2 cellular contexts compared by ENCODE assay signal in the genomic region with DNA sequence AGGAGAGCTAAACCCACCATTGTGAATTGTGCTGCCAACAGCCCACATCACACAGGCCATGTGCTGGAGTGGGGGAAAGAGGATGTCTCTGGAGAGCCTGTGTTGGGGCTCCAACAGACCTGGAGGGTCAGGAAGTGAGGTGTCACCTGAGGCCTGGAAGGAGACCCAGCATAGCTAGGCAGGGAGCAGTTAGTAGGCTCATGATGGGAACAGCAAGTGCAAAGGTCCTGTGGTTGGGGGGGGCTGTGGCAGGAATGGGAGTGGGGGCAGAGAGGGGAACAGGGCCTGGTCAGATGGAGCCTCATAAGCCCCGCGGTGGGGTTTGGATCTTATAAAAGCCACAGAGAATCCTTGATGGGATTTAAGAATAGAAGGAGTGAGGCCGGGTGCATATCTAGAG.
TF ChIP-seq lines count a peak whose summit lies in the region.

No MANE protein-coding gene starts in this region.

TF ChIP-seq in GM23338, 12 proteins besides CTCF, POLR2A, EP300 and RAD21 (continues in another document):
- no peak for TF ChIP-seq NANOG (IDR thresholded peaks at IDR 0.05; ENCODE audit: borderline replicate concordance)
- no peak for TF ChIP-seq CREB1 (CRISPR knock-in tag; IDR thresholded peaks at IDR 0.05; ENCODE audit: low read depth)
- TF ChIP-seq, protein P1, sequence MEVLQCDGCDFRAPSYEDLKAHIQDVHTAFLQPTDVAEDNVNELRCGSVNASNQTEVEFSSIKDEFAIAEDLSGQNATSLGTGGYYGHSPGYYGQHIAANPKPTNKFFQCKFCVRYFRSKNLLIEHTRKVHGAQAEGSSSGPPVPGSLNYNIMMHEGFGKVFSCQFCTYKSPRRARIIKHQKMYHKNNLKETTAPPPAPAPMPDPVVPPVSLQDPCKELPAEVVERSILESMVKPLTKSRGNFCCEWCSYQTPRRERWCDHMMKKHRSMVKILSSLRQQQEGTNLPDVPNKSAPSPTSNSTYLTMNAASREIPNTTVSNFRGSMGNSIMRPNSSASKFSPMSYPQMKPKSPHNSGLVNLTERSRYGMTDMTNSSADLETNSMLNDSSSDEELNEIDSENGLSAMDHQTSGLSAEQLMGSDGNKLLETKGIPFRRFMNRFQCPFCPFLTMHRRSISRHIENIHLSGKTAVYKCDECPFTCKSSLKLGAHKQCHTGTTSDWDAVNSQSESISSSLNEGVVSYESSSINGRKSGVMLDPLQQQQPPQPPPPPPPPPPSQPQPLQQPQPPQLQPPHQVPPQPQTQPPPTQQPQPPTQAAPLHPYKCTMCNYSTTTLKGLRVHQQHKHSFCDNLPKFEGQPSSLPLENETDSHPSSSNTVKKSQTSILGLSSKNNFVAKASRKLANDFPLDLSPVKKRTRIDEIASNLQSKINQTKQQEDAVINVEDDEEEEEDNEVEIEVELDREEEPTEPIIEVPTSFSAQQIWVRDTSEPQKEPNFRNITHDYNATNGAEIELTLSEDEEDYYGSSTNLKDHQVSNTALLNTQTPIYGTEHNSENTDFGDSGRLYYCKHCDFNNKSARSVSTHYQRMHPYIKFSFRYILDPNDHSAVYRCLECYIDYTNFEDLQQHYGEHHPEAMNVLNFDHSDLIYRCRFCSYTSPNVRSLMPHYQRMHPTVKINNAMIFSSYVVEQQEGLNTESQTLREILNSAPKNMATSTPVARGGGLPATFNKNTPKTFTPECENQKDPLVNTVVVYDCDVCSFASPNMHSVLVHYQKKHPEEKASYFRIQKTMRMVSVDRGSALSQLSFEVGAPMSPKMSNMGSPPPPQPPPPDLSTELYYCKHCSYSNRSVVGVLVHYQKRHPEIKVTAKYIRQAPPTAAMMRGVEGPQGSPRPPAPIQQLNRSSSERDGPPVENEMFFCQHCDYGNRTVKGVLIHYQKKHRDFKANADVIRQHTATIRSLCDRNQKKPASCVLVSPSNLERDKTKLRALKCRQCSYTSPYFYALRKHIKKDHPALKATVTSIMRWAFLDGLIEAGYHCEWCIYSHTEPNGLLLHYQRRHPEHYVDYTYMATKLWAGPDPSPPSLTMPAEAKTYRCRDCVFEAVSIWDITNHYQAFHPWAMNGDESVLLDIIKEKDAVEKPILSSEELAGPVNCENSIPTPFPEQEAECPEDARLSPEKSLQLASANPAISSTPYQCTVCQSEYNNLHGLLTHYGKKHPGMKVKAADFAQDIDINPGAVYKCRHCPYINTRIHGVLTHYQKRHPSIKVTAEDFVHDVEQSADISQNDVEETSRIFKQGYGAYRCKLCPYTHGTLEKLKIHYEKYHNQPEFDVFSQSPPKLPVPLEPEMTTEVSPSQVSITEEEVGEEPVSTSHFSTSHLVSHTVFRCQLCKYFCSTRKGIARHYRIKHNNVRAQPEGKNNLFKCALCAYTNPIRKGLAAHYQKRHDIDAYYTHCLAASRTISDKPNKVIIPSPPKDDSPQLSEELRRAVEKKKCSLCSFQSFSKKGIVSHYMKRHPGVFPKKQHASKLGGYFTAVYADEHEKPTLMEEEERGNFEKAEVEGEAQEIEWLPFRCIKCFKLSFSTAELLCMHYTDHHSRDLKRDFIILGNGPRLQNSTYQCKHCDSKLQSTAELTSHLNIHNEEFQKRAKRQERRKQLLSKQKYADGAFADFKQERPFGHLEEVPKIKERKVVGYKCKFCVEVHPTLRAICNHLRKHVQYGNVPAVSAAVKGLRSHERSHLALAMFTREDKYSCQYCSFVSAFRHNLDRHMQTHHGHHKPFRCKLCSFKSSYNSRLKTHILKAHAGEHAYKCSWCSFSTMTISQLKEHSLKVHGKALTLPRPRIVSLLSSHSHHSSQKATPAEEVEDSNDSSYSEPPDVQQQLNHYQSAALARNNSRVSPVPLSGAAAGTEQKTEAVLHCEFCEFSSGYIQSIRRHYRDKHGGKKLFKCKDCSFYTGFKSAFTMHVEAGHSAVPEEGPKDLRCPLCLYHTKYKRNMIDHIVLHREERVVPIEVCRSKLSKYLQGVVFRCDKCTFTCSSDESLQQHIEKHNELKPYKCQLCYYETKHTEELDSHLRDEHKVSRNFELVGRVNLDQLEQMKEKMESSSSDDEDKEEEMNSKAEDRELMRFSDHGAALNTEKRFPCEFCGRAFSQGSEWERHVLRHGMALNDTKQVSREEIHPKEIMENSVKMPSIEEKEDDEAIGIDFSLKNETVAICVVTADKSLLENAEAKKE (CRISPR knock-in tag; IDR thresholded peaks at IDR 0.05), result no peak
- TF ChIP-seq ZNF114 (CRISPR knock-in tag; IDR thresholded peaks at IDR 0.05), result no peak
- no peak for TF ChIP-seq EZH2phosphoT487 (IDR thresholded peaks at IDR 0.05; ENCODE audit: unreplicated experiment)
- TF ChIP-seq POLR2AphosphoS5 (IDR thresholded peaks at IDR 0.05; ENCODE audit: low read depth), result no peak
- TF ChIP-seq, protein P2, sequence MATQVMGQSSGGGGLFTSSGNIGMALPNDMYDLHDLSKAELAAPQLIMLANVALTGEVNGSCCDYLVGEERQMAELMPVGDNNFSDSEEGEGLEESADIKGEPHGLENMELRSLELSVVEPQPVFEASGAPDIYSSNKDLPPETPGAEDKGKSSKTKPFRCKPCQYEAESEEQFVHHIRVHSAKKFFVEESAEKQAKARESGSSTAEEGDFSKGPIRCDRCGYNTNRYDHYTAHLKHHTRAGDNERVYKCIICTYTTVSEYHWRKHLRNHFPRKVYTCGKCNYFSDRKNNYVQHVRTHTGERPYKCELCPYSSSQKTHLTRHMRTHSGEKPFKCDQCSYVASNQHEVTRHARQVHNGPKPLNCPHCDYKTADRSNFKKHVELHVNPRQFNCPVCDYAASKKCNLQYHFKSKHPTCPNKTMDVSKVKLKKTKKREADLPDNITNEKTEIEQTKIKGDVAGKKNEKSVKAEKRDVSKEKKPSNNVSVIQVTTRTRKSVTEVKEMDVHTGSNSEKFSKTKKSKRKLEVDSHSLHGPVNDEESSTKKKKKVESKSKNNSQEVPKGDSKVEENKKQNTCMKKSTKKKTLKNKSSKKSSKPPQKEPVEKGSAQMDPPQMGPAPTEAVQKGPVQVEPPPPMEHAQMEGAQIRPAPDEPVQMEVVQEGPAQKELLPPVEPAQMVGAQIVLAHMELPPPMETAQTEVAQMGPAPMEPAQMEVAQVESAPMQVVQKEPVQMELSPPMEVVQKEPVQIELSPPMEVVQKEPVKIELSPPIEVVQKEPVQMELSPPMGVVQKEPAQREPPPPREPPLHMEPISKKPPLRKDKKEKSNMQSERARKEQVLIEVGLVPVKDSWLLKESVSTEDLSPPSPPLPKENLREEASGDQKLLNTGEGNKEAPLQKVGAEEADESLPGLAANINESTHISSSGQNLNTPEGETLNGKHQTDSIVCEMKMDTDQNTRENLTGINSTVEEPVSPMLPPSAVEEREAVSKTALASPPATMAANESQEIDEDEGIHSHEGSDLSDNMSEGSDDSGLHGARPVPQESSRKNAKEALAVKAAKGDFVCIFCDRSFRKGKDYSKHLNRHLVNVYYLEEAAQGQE (IDR thresholded peaks at IDR 0.05; ENCODE audit: unreplicated experiment), result no peak
- no peak for TF ChIP-seq EZH2 (IDR thresholded peaks at IDR 0.05; ENCODE audit: low read depth, unreplicated experiment)
- TF ChIP-seq, protein P3, sequence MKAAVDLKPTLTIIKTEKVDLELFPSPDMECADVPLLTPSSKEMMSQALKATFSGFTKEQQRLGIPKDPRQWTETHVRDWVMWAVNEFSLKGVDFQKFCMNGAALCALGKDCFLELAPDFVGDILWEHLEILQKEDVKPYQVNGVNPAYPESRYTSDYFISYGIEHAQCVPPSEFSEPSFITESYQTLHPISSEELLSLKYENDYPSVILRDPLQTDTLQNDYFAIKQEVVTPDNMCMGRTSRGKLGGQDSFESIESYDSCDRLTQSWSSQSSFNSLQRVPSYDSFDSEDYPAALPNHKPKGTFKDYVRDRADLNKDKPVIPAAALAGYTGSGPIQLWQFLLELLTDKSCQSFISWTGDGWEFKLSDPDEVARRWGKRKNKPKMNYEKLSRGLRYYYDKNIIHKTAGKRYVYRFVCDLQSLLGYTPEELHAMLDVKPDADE (IDR thresholded peaks at IDR 0.05), result no peak
- TF ChIP-seq JUNB (IDR thresholded peaks at IDR 0.05; ENCODE audit: unreplicated experiment), result no peak

TF ChIP-seq in K562, 482 proteins besides CTCF, POLR2A, EP300 and RAD21:
- TF ChIP-seq, protein P4, sequence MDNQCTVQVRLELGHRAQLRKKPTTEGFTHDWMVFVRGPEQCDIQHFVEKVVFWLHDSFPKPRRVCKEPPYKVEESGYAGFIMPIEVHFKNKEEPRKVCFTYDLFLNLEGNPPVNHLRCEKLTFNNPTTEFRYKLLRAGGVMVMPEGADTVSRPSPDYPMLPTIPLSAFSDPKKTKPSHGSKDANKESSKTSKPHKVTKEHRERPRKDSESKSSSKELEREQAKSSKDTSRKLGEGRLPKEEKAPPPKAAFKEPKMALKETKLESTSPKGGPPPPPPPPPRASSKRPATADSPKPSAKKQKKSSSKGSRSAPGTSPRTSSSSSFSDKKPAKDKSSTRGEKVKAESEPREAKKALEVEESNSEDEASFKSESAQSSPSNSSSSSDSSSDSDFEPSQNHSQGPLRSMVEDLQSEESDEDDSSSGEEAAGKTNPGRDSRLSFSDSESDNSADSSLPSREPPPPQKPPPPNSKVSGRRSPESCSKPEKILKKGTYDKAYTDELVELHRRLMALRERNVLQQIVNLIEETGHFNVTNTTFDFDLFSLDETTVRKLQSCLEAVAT (IDR thresholded peaks at IDR 0.05), result no peak
- TF ChIP-seq RBM25 (IDR thresholded peaks at IDR 0.05; ENCODE audit: low read depth, low read length, severe bottlenecking), result peak; percentile 67
- TF ChIP-seq BCOR (IDR thresholded peaks at IDR 0.05), result peak; percentile 79
